1 cellular context compared by ENCODE assay signal in genomic region chr1:202144510-202145324, GRCh38.
TF ChIP-seq lines count a peak whose summit lies in the region.

Gene ARL8A, minus strand, starts transcription at chr1:202144737. Its CDS starts 165 bp downstream, at chr1:202144572.

TF ChIP-seq in K562, 482 proteins besides CTCF, POLR2A, EP300 and RAD21 (continued from another document):
- TF ChIP-seq, protein P1, sequence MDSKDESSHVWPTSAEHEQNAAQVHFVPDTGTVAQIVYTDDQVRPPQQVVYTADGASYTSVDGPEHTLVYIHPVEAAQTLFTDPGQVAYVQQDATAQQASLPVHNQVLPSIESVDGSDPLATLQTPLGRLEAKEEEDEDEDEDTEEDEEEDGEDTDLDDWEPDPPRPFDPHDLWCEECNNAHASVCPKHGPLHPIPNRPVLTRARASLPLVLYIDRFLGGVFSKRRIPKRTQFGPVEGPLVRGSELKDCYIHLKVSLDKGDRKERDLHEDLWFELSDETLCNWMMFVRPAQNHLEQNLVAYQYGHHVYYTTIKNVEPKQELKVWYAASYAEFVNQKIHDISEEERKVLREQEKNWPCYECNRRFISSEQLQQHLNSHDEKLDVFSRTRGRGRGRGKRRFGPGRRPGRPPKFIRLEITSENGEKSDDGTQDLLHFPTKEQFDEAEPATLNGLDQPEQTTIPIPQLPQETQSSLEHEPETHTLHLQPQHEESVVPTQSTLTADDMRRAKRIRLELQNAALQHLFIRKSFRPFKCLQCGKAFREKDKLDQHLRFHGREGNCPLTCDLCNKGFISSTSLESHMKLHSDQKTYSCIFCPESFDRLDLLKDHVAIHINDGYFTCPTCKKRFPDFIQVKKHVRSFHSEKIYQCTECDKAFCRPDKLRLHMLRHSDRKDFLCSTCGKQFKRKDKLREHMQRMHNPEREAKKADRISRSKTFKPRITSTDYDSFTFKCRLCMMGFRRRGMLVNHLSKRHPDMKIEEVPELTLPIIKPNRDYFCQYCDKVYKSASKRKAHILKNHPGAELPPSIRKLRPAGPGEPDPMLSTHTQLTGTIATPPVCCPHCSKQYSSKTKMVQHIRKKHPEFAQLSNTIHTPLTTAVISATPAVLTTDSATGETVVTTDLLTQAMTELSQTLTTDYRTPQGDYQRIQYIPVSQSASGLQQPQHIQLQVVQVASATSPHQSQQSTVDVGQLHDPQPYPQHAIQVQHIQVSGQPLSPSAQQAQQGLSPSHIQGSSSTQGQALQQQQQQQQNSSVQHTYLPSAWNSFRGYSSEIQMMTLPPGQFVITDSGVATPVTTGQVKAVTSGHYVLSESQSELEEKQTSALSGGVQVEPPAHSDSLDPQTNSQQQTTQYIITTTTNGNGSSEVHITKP (IDR thresholded peaks at IDR 0.05; ENCODE audit: partially characterized antibody), result peak; percentile 20
- TF ChIP-seq PBX2 (CRISPR knock-in tag; IDR thresholded peaks at IDR 0.05; ENCODE audit: low read depth) (no peak), PBX2 (tag; conservative IDR thresholded peaks at IDR 0.05; ENCODE audit: low read depth) (no peak), STAT6 (CRISPR knock-in tag; IDR thresholded peaks at IDR 0.05) (peak; percentile 52; the same call in 1 of the 2 replicates), POLR2G (IDR thresholded peaks at IDR 0.05; ENCODE audit: low read depth, low read length) (peak; percentile 92), FOXP1 (CRISPR knock-in tag; IDR thresholded peaks at IDR 0.05) (peak; percentile 36; the same call in 1 of the 2 replicates)
